Comparison of ENCODE assay signal across 8 cellular contexts in the genomic region with DNA sequence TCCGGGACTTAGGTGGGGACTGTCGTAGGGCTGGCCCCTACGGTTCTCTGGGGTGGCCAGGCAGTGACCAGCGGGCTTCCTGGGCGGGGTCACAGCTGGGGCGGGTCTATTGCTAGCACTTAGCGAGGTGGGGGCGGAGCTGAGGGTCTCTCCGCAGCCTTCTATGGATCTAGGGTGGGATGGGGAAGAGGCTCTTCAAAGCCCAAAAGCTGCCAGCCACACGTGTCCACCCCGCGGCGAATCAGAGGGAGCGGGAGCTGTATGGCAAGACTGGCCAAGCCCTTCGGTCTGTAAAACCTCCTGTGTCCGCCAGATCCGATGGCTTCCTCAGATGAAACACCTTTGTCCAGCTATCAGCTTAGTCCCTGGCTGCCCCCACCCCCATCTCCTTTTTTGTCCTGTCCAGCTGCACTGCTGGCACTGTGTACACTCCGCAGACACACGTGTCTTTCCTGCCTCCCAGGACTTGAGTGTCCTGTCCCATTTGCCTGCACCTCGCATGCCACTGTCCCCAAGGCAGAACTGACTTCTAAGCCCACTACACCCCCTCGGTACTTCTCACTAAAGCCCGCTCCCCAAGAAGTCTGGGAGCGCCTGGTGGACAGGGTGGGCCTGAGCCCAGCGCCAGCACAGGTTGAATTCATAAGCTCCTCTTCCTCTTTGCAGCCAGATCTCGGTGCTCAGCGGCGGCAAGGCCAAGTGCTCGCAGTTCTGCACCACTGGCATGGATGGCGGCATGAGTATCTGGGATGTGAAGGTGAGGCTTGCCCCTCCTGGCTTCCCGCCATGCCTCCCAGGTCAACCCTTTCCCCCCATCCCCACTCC. TPM values are rescaled to one million over a fixed set of nuclear protein-coding genes. Genes with fewer than 3 reads are reported as not detected.
A peak's percentile ranks its signal among the peaks of the same experiment; 100 is the strongest.
DNase-seq lines count a peak whose midpoint lies in the region; ATAC-seq and TF ChIP-seq lines count a peak whose summit lies in the region.

No MANE protein-coding gene starts in this region.

- peak overlapping the region; percentile 40 for H3K4me3 ChIP-seq in colonic mucosa
- H3K4me3 ChIP-seq in mucosa of stomach (ENCODE audit: low read length): peak overlapping the region; percentile 22

- DNase-seq in G401 (ENCODE audit: low spot score): peak; percentile 66
- DNase-seq in NCI-H2227 treated with DMSO at 0.1 percent for 48 hours (lab: John Stamatoyannopoulos, UW): peak; percentile 99
- DNase-seq in colonic mucosa: no peak
- no peak for DNase-seq in COLO668 (lab: John Stamatoyannopoulos, UW; ENCODE audit: unreplicated experiment)
- DNase-seq in superior temporal gyrus (ENCODE audit: extremely low spot score): no peak

- H3K27ac ChIP-seq in colonic mucosa: peak overlapping the region; percentile 54

- intact Hi-C loops in colonic mucosa (cut with DNase I): no loop called here

- H3K27me3 ChIP-seq in colonic mucosa (no peaks in the 10 kb centered on the region), mucosa of stomach (ENCODE audit: control insufficient read depth, insufficient read depth, low read length) (no peaks in the 10 kb centered on the region)

- H3K36me3 ChIP-seq in colonic mucosa (peaks cover 23% of the 10 kb centered on the region), mucosa of stomach (ENCODE audit: control insufficient read depth, insufficient read depth, low read length) (peaks cover 9% of the 10 kb centered on the region)

- ATAC-seq in HG03432 (IDR thresholded peaks at IDR 0.05; ENCODE audit: unreplicated experiment): no peak
- no peak for ATAC-seq in HG03457 (IDR thresholded peaks at IDR 0.05; ENCODE audit: unreplicated experiment)

- H3K9me3 ChIP-seq in colonic mucosa (no peaks in the 10 kb centered on the region), mucosa of stomach (ENCODE audit: control insufficient read depth, low read length) (no peaks in the 10 kb centered on the region)

- in situ Hi-C loops in G401 (cut with HindIII; ENCODE audit: low sequenced_read_pairs): no loop called here

- H3K4me1 ChIP-seq in colonic mucosa: peaks cover 7% of the 10 kb centered on the region
- peaks cover 21% of the 10 kb centered on the region for H3K4me1 ChIP-seq in mucosa of stomach (ENCODE audit: control insufficient read depth, insufficient read depth, low read length)

- no peak for TF ChIP-seq CTCF in colonic mucosa (IDR thresholded peaks at IDR 0.05)

- H3K9ac ChIP-seq in colonic mucosa (ENCODE audit: low read depth in 2 of 2, low read length in 2 of 2): peak overlapping the region in 1 of 2 donors; percentile 63
- peak overlapping the region; percentile 47 for H3K9ac ChIP-seq in mucosa of stomach (ENCODE audit: low read length)

RNA-seq across cellular contexts. Expression of gene PDAP1, which starts 14.8 kb away (rescaled TPM):
- 169 and 215 TPM in 2 replicates for total RNA-seq in G401 (2014; rRNA removed; shearing (Covaris generic))
- total RNA-seq in colonic mucosa: 100 to 1,000 TPM in 1 of 2 donors, 10 to 100 TPM in 1; 79.7 to 133 TPM

RNA-seq across cellular contexts. Expression of gene BUD31, which starts 15.2 kb away (rescaled TPM):
- 91.6 and 96.3 TPM in 2 replicates for total RNA-seq in G401 (2014; rRNA removed; shearing (Covaris generic))
- 100 to 1,000 TPM in 1 of 2 donors, 10 to 100 TPM in 1; 82.8 to 113 TPM for total RNA-seq in colonic mucosa

RNA-seq across cellular contexts. Expression of gene ARPC1B, which starts 19.0 kb away (rescaled TPM):
- 281 and 284 TPM in 2 replicates for total RNA-seq in G401 (2014; rRNA removed; shearing (Covaris generic))
- total RNA-seq in colonic mucosa: 100 to 1,000 TPM; 141 to 143 TPM

RNA-seq across cellular contexts. Expression of gene PTCD1, which starts 45.0 kb away (rescaled TPM):
- 10.9 and 28.1 TPM in 2 replicates for total RNA-seq in G401 (2014; rRNA removed; shearing (Covaris generic))
- total RNA-seq in colonic mucosa: 1 to 10 TPM; 4.5 to 7.6 TPM

RNA-seq across cellular contexts. Expression of gene CPSF4, which starts 45.2 kb away (rescaled TPM):
- total RNA-seq in G401 (2014; rRNA removed; shearing (Covaris generic)): 57.0 and 59.3 TPM in 2 replicates
- 10 to 100 TPM; 16.6 to 39.2 TPM for total RNA-seq in colonic mucosa

Comparison
In these comparisons a context has a peak if more than half of its experiments do, and no peak if none do; other contexts are left out.
1. DNase-seq: peak in G401 (single experiment) and NCI-H2227 treated with DMSO at 0.1 percent for 48 hours (single experiment); none in colonic mucosa (single experiment), COLO668 (single experiment) and superior temporal gyrus (single experiment).